ENCODE assay signal across 22 cellular contexts in the genomic region with DNA sequence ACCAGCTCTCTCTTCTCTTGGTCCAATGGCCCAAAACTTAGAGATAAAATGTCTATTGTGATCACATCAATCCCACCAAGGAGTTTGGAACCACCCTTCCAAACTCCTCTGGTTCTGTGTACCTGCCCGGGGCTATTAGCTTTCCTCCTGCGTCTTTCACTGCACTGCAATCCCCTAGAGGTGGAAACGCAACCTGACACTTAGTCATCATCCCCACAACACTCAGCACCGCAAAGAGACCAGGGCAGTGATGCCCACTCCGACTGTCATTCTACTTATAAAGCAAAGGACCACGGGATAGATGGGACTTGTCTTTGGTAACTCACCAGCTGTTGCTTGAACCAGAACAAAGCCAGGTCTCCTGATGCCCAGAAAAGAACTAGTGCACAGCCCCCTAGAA. TPM values are rescaled to one million over a fixed set of nuclear protein-coding genes. Genes with fewer than 3 reads are reported as not detected.
DNase-seq lines count a peak whose midpoint lies in the region; ATAC-seq, FAIRE-seq and TF ChIP-seq lines count a peak whose summit lies in the region.
"Had no signal": no experiment of that assay in that cellular context is flagged by ENCODE, and none has a peak within 500 bp of the region (broad histone marks: within the 10 kb centered on the region; RNA-seq: fewer than 3 reads in every experiment).

No MANE protein-coding gene starts in this region.

- H3K27me3 ChIP-seq in mesenchymal stem cell (ENCODE audit: control insufficient read depth in 1 of 2, insufficient read depth in 1 of 2, low read length in 2 of 2) = no peaks in the 10 kb centered on the region
- H3K27me3 ChIP-seq: heart right ventricle had no signal

- TF ChIP-seq CTCF in A549 (IDR thresholded peaks at IDR 0.05) (no peak), astrocyte of the cerebellum (IDR thresholded peaks at IDR 0.05; ENCODE audit: low read depth, low read length, missing control alignments) (peak; percentile 4)

- H3K79me1 ChIP-seq in mesenchymal stem cell (replicated peaks; ENCODE audit: low read length, poor library complexity, severe bottlenecking) = peaks cover 5% of the 10 kb centered on the region

- H3K4me2 ChIP-seq in A549 (peak overlapping the region; percentile 40; the same call in 2 of the 3 replicates), mesenchymal stem cell (ENCODE audit: low read length, poor library complexity, severe bottlenecking) (no peak overlapping the region)

- POLR2A ChIA-PET in A549 (lab: Yijun Ruan, JAX) (no interaction called here), HEK293T (lab: Yijun Ruan, JAX) (no interaction called here)

- H3K18ac ChIP-seq in mesenchymal stem cell (ENCODE audit: low read depth in 1 of 2, low read length in 2 of 2) = peak overlapping the region in 1 of 2 experiments; percentile 70

- CTCF ChIA-PET in A549 (lab: Yijun Ruan, JAX) = interaction anchor here (1.3 kb wide), 1 partner anchor 113 kb away, joined by 6 read pairs; no protein-coding TSS in a partner anchor
- CTCF ChIA-PET in HEK293T (lab: Yijun Ruan, JAX) = interaction anchor here (0.6 to 1.6 kb wide), 5 partner anchors 9 to 20 kb away, joined by 3 to 4 read pairs (median 3); no protein-coding TSS in a partner anchor

- no peak overlapping the region for H2BK5ac ChIP-seq in mesenchymal stem cell (ENCODE audit: low read depth, low read length, poor library complexity, severe bottlenecking)

- no peak overlapping the region for H4K91ac ChIP-seq in mesenchymal stem cell (ENCODE audit: low read length)

- no peak overlapping the region for H2BK12ac ChIP-seq in mesenchymal stem cell (ENCODE audit: low read length in 2 of 2)

- peak overlapping the region; percentile 8 to 75; a peak in 4 of 6 replicates for H3K27ac ChIP-seq in A549
- H3K27ac ChIP-seq in mesenchymal stem cell (ENCODE audit: low read length, poor library complexity, severe bottlenecking) = no peak overlapping the region
- H3K27ac ChIP-seq: heart right ventricle, RWPE1, thoracic aorta had no signal

- H3K4me3 ChIP-seq in A549 (no peak overlapping the region), astrocyte of the cerebellum (ENCODE audit: low read depth, low read length) (no peak overlapping the region), mesenchymal stem cell (ENCODE audit: insufficient read depth in 1 of 2, low read depth in 1 of 2, low read length in 2 of 2) (no peak overlapping the region)
- H3K4me3 ChIP-seq: heart right ventricle, thoracic aorta had no signal

- in situ Hi-C loops in astrocyte of the cerebellum (cut with HindIII; ENCODE audit: low sequenced_read_pairs) = no loop called here

- 32% methylated on average over 6 of the region's 6 CpGs for WGBS in A549 (ENCODE audit: missing lambda C conversion rate)
- WGBS in mesenchymal stem cell = 91% methylated on average over 6 of the region's 6 CpGs

- no peak overlapping the region for H2AFZ ChIP-seq in mesenchymal stem cell (ENCODE audit: low read depth, low read length)

- H2BK15ac ChIP-seq in mesenchymal stem cell (ENCODE audit: low read depth, poor library complexity, severe bottlenecking) = no peak overlapping the region

- TF ChIP-seq RAD21 in A549 (conservative IDR thresholded peaks at IDR 0.05 in 1 of 2, IDR thresholded peaks at IDR 0.05 in 1 of 2) = no peak

- H2AK5ac ChIP-seq in mesenchymal stem cell (ENCODE audit: low read length, severe bottlenecking) = no peak overlapping the region

- no peak overlapping the region for H2BK120ac ChIP-seq in mesenchymal stem cell (ENCODE audit: low read depth, low read length)

- no peak overlapping the region for H3K14ac ChIP-seq in mesenchymal stem cell (ENCODE audit: low read length in 2 of 2)

- no peak for FAIRE-seq in A549 (lab: Jason Lieb, UNC)
- FAIRE-seq: TTC549 had no signal

- H3K36me3 ChIP-seq in mesenchymal stem cell (ENCODE audit: control insufficient read depth in 1 of 2, insufficient read depth in 2 of 2, low read depth in 1 of 2, low read length in 2 of 2) = peaks cover 10% of the 10 kb centered on the region in 2 experiments
- H3K36me3 ChIP-seq: heart right ventricle, thoracic aorta had no signal

- ATAC-seq in A549 (peak; percentile 71 to 77), HG02938 (IDR thresholded peaks at IDR 0.05; ENCODE audit: unreplicated experiment) (no peak), GM18861 (IDR thresholded peaks at IDR 0.05; ENCODE audit: unreplicated experiment) (no peak)
- ATAC-seq: heart right ventricle; sciatic nerve; stimulated activated naive B cell treated with anti-CD40 and anti-IgM and Interleukin-4, amounts not matched to agents 10 μg/mL and 1 μg/mL and 100 μg/mL, for 72 hours had no signal

- no peaks in the 10 kb centered on the region for H3K9me3 ChIP-seq in A549
- H3K9me3 ChIP-seq in mesenchymal stem cell (ENCODE audit: control insufficient read depth, low read length) = no peaks in the 10 kb centered on the region
- H3K9me3 ChIP-seq: heart right ventricle, thoracic aorta had no signal

- no peak overlapping the region for H3K23ac ChIP-seq in mesenchymal stem cell (ENCODE audit: low read length in 2 of 2)

- TF ChIP-seq POLR2A in A549 (IDR thresholded peaks at IDR 0.05; ENCODE audit: low read length) = no peak

- DNase-seq in A549 (ENCODE audit: low read depth in 1 of 2, low spot score in 1 of 2) = no peak
- DNase-seq in HEK293T (ENCODE audit: extremely low spot score) = peak; percentile 49
- DNase-seq in astrocyte of the cerebellum (ENCODE audit: low read depth) = no peak
- DNase-seq in mesenchymal stem cell = no peak
- no peak for DNase-seq in HCEC 1CT
- DNase-seq in putamen (ENCODE audit: low spot score) = no peak
- DNase-seq: activated CD4-positive, alpha-beta T cell treated with anti-CD3 and anti-CD28 coated beads for 48 hours; activated effector memory CD4-positive, alpha-beta T cell treated with Interleukin-2 at 50 U/mL for 16 hours; CD4-positive, alpha-beta memory T cell; DMS153; effector CD8-positive, alpha-beta T cell; heart right ventricle; immature natural killer cell; NCI-H345; stimulated activated naive B cell treated with anti-CD40 and anti-IgM and Interleukin-4, amounts not matched to agents 10 μg/mL and 1 μg/mL and 100 μg/mL, for 72 hours; SW 1271 had no signal

- peak overlapping the region; percentile 39 for H4K8ac ChIP-seq in mesenchymal stem cell (ENCODE audit: low read length)

- TF ChIP-seq EP300 in A549 (IDR thresholded peaks at IDR 0.05) = no peak

- no peak overlapping the region for H3K9ac ChIP-seq in mesenchymal stem cell (ENCODE audit: low read length)

- peaks cover 48% of the 10 kb centered on the region for H3K4me1 ChIP-seq in A549
- H3K4me1 ChIP-seq in mesenchymal stem cell (ENCODE audit: control insufficient read depth, insufficient read depth, low read depth, low read length) = peaks cover 11% of the 10 kb centered on the region

- peak overlapping the region in 1 of 2 experiments; percentile 51 for H3K4ac ChIP-seq in mesenchymal stem cell (ENCODE audit: low read depth in 1 of 2, low read length in 2 of 2)

TF ChIP-seq in A549, 52 proteins besides CTCF, POLR2A, EP300 and RAD21 (continues in another document):
- TF ChIP-seq NR3C1 (IDR thresholded peaks at IDR 0.05) = no peak
- no peak for TF ChIP-seq ZFP36 (IDR thresholded peaks at IDR 0.05; ENCODE audit: borderline replicate concordance, partially characterized antibody)
- TF ChIP-seq FOXS1 (CRISPR knock-in tag; IDR thresholded peaks at IDR 0.05) = no peak
- TF ChIP-seq CEBPB (IDR thresholded peaks at IDR 0.05) = no peak
- no peak for TF ChIP-seq SMC3 (IDR thresholded peaks at IDR 0.05)
- TF ChIP-seq, protein P1, sequence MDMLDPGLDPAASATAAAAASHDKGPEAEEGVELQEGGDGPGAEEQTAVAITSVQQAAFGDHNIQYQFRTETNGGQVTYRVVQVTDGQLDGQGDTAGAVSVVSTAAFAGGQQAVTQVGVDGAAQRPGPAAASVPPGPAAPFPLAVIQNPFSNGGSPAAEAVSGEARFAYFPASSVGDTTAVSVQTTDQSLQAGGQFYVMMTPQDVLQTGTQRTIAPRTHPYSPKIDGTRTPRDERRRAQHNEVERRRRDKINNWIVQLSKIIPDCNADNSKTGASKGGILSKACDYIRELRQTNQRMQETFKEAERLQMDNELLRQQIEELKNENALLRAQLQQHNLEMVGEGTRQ (IDR thresholded peaks at IDR 0.05) = no peak
- TF ChIP-seq HOXA7 (CRISPR knock-in tag; IDR thresholded peaks at IDR 0.05) = no peak
- TF ChIP-seq CBX2 (IDR thresholded peaks at IDR 0.05; ENCODE audit: borderline replicate concordance, low read depth) = no peak
- TF ChIP-seq NPAS2 (CRISPR knock-in tag; IDR thresholded peaks at IDR 0.05; ENCODE audit: borderline replicate concordance) = no peak
- TF ChIP-seq EHF (CRISPR knock-in tag; IDR thresholded peaks at IDR 0.05) = no peak

TF ChIP-seq in HEK293T, 16 proteins besides CTCF, POLR2A, EP300 and RAD21:
- TF ChIP-seq SUZ12 (IDR thresholded peaks at IDR 0.05) (no peak), NFRKB (IDR thresholded peaks at IDR 0.05) (no peak)

RNA-seq across cellular contexts. Expression of a gene that starts 22.0 kb away (rescaled TPM):
- 18.9 and 25.4 TPM in 2 replicates for polyA plus RNA-seq in A549 (2011; rRNA removed)
- polyA plus RNA-seq in A549 (2012; cell fraction: cytosol; rRNA removed) = 20.3 and 26.9 TPM in 2 replicates
- polyA plus RNA-seq in A549 (2012; cell fraction: nucleus; rRNA removed) = 38.1 and 45.2 TPM in 2 replicates
- 29.6 to 37.6 TPM (median 33.0 TPM) in 3 replicates for polyA plus RNA-seq in A549 (2017; fragmentation: RNase III; extraction: RNeasy Plus Mini Kit Qiagen cat#74134 plus additional on column Dnase treatment)
- 32.4 and 38.2 TPM in 2 replicates for polyA minus RNA-seq in A549 (2011; rRNA and poly(A)+ RNA removed)
- 19.0 TPM for polyA plus RNA-seq in mesenchymal stem cell (2013, experiment 1 of 2)
- 19.1 TPM for polyA plus RNA-seq in mesenchymal stem cell (2013, experiment 2 of 2)

Comparison
In these comparisons a context has a peak if more than half of its experiments do, and no peak if none do; other contexts are left out.
1. ATAC-seq: peak in A549 (2 of 2); none in HG02938 (single experiment) and GM18861 (single experiment).